8 cellular contexts compared by ENCODE assay signal in genomic region chr10:70146489-70147488, GRCh38.
DNase-seq lines count a peak whose midpoint lies in the region; ATAC-seq lines count a peak whose summit lies in the region.

Gene TYSND1 (minus strand): TSS chr10:70146700. CDS start chr10:70146586, 114 bp downstream.

- DNase-seq in Ammon's horn (ENCODE audit: low spot score) (peak; percentile 99), NCI-H446 treated with DMSO at 0.1 percent for 48 hours (lab: John Stamatoyannopoulos, UW) (peak; percentile 93), cerebellar cortex (ENCODE audit: low spot score) (peak; percentile 99), islet precursor cell (peak; percentile 99)
- peak; percentile 90 to 91 (median 90) for DNase-seq in stimulated activated CD4-positive, alpha-beta T cell treated with anti-CD3 and anti-CD28 coated beads, Interleukin-12 subunit alpha, Interleukin-12 subunit beta, amount 100 ng/mL, for 48 hours (ENCODE audit: low read depth in 2 of 3, low spot score in 1 of 3)

- ATAC-seq in GM19043 (IDR thresholded peaks at IDR 0.05; ENCODE audit: low read depth, unreplicated experiment) = peak; percentile 84
- ATAC-seq in HG03378 (IDR thresholded peaks at IDR 0.05; ENCODE audit: unreplicated experiment) = peak; percentile 91
- ATAC-seq in activated CD4-positive, CD25-positive, alpha-beta regulatory T cell treated with anti-CD3 and anti-CD28 coated beads, Interleukin-2, amount 50 U/mL, for 24 hours = peak; percentile 83 to 86

Comparison
In these comparisons a context has a peak if more than half of its experiments do, and no peak if none do; other contexts are left out.
1. Peak in every context shown above with its lines: DNase-seq and ATAC-seq.